Comparison of ENCODE assay signal across 10 cellular contexts in the genomic region with DNA sequence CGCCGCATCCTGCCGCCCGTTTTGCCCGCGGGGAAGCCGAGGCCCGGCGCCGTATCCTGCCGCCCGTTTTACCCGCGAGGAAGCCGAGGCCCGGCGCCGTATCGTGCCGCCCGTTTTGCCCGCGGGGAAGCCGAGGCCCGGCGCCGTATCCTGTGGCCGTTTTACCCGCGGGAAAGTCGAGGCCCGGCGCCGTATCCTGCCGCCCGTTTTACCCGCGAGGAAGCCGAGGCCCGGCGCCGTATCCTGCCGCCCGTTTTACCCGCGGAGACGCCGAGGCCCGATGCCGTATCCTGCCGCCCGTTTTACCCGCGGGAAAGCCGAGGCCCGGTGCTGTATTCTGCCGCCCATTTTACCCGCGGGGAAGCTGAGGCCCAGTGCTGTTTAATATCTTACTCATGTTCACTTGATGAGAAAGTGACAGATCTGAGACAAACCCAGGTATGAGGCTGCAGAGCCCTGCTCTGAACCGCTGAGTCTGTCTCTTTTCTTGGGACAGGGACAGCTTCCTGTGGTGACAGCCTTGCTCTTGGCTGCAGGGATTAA.
DNase-seq lines count a peak whose midpoint lies in the region; ATAC-seq lines count a peak whose summit lies in the region.
"Had no signal": no experiment of that assay in that cellular context is flagged by ENCODE, and none has a peak within 500 bp of the region (broad histone marks: within the 10 kb centered on the region; RNA-seq: fewer than 3 reads in every experiment).

No MANE protein-coding gene starts in this region.

- ATAC-seq in activated T-cell treated with anti-CD3 and anti-CD28 coated beads, Interleukin-2, amount 50 U/mL, for 72 hours (replicated peaks in 1 of 2), result no peak
- no peak for ATAC-seq in GM19467 (IDR thresholded peaks at IDR 0.05; ENCODE audit: unreplicated experiment)
- ATAC-seq in HG03108 (IDR thresholded peaks at IDR 0.05; ENCODE audit: unreplicated experiment), result no peak
- ATAC-seq: left lung had no signal

- H3K36me3 Mint-ChIP-seq in activated T-cell treated with anti-CD3 and anti-CD28 coated beads, Interleukin-2, amount 50 U/mL, for 72 hours (ENCODE audit: insufficient read depth in 2 of 2), result peaks cover 0 to 5% of the 10 kb centered on the region in 2 donors

- peaks cover 2% of the 10 kb centered on the region in 2 donors for H3K9me3 Mint-ChIP-seq in activated T-cell treated with anti-CD3 and anti-CD28 coated beads, Interleukin-2, amount 50 U/mL, for 72 hours

- H3K27me3 Mint-ChIP-seq in activated T-cell treated with anti-CD3 and anti-CD28 coated beads, Interleukin-2, amount 50 U/mL, for 72 hours (ENCODE audit: low read depth), result peaks cover 28% of the 10 kb centered on the region

- H3K27ac Mint-ChIP-seq in activated T-cell treated with anti-CD3 and anti-CD28 coated beads, Interleukin-2, amount 50 U/mL, for 72 hours, result no peak overlapping the region

- H3K4me3 Mint-ChIP-seq in activated T-cell treated with anti-CD3 and anti-CD28 coated beads, Interleukin-2, amount 50 U/mL, for 72 hours, result peak overlapping the region; percentile 60

- H3K4me1 Mint-ChIP-seq in activated T-cell treated with anti-CD3 and anti-CD28 coated beads, Interleukin-2, amount 50 U/mL, for 72 hours (ENCODE audit: low read depth), result no peaks in the 10 kb centered on the region

- DNase-seq in stimulated activated CD4-positive, alpha-beta T cell treated with anti-CD3 and anti-CD28 coated beads, Interleukin-12 subunit alpha, Interleukin-12 subunit beta, amount 100 ng/mL, for 4 hours, result peak; percentile 4
- no peak for DNase-seq in stimulated activated CD4-positive, alpha-beta T cell treated with anti-CD3 and anti-CD28 coated beads, Interleukin-1b, Interleukin-23, amount 100 ng/mL, for 48 hours
- no peak for DNase-seq in activated T-cell treated with anti-CD3 and anti-CD28 coated beads, Interleukin-2, amount 50 U/mL, for 72 hours
- DNase-seq in kidney tubule cell (ENCODE audit: low spot score) (peak; percentile 3), ureter (ENCODE audit: low spot score) (no peak)
- no peak for DNase-seq in activated CD4-positive, CD25-positive, alpha-beta regulatory T cell treated with anti-CD3 and anti-CD28 coated beads, Interleukin-2, amount 50 U/mL, for 72 hours
- DNase-seq: NCI-H1105 had no signal

Comparison
In these comparisons a context has a peak if more than half of its experiments do, and no peak if none do; other contexts are left out.
1. DNase-seq: peak in stimulated activated CD4-positive, alpha-beta T cell treated with anti-CD3 and anti-CD28 coated beads, Interleukin-12 subunit alpha, Interleukin-12 subunit beta, amount 100 ng/mL, for 4 hours (single experiment) and kidney tubule cell (single experiment); none in stimulated activated CD4-positive, alpha-beta T cell treated with anti-CD3 and anti-CD28 coated beads, Interleukin-1b, Interleukin-23, amount 100 ng/mL, for 48 hours (single experiment), activated T-cell treated with anti-CD3 and anti-CD28 coated beads, Interleukin-2, amount 50 U/mL, for 72 hours (0 of 2), ureter (single experiment) and activated CD4-positive, CD25-positive, alpha-beta regulatory T cell treated with anti-CD3 and anti-CD28 coated beads, Interleukin-2, amount 50 U/mL, for 72 hours (single experiment).